Comparison of ENCODE assay signal across 8 cellular contexts in the genomic region with DNA sequence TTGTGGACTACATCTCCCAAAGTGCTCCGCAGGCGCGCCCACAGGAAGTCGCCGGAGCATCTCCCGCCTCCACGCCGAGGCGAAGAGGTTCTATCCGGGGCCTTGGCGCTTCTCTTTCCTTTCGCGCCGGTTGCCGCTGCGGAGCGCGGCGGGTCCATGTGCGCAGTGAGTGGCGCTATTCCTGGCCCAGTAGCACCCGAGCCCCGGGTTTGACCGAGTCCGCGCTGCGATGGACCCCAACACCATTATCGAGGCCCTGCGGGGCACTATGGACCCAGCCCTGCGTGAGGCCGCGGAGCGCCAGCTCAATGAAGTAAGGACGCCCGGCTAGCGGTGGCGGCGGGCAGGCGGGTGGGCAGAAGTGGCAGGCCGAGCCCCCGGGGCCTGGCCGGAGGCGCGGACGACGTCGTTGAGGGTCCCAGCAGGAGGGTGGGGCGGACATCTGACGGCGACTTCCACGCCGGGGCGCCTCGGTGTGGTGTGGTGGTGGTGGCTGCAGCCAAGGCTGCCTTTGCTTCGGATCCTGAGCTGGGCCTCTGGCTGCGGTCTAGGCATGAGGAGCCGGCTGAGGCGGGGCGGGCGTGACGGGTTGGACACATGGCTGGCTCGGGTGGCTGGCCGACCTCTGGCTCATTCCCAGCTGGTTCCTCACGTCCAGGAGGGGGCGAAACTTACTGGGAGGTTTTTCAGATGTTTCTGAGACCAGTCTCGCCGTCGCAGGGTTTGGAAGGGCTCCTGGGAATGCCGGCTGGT. TPM values are rescaled to one million over a fixed set of nuclear protein-coding genes. Genes with fewer than 3 reads are reported as not detected.
DNase-seq lines count a peak whose midpoint lies in the region; ATAC-seq, FAIRE-seq and TF ChIP-seq lines count a peak whose summit lies in the region.

IPO7 (plus strand) TSS at position 118 of the 753 bp plus-strand sequence; CDS start at position 230, 112 bp downstream.

- peak within 1 kb of the TSS; percentile 60 for H3K4me3 ChIP-seq in GM12875 (ENCODE audit: low read depth, low read length)
- peak within 1 kb of the TSS; percentile 97 for H3K4me3 ChIP-seq in left ventricle myocardium inferior
- peak within 1 kb of the TSS; percentile 96 for H3K4me3 ChIP-seq in psoas muscle

- DNase-seq in NCI-H1105 treated with DMSO at 0.1 percent for 48 hours (lab: John Stamatoyannopoulos, UW) (peak; percentile 89), amniotic epithelial cell (ENCODE audit: low read depth) (peak; percentile 90), left ventricle myocardium inferior (peak; percentile 90), psoas muscle (peak; percentile 92 to 95), urothelium cell line (ENCODE audit: low spot score) (peak; percentile 94)

- H3K36me3 ChIP-seq in left ventricle myocardium inferior (no peaks in the 10 kb centered on the region), psoas muscle (ENCODE audit: insufficient read depth in 1 of 2, low read depth in 1 of 2) (peaks cover 0 to 3% of the 10 kb centered on the region in 2 donors)

- H3K4me1 ChIP-seq in left ventricle myocardium inferior (peaks cover 57% of the 10 kb centered on the region), psoas muscle (peaks cover 22% of the 10 kb centered on the region)

- H3K27me3 ChIP-seq in left ventricle myocardium inferior (ENCODE audit: low read depth) (no peaks in the 10 kb centered on the region), psoas muscle (ENCODE audit: insufficient read depth in 3 of 3, low read length in 2 of 3) (no peaks in the 10 kb centered on the region)

- no peaks in the 10 kb centered on the region for H3K9me3 ChIP-seq in left ventricle myocardium inferior (replicated peaks)
- no peaks in the 10 kb centered on the region for H3K9me3 ChIP-seq in psoas muscle

- ATAC-seq in HG02678 (IDR thresholded peaks at IDR 0.05; ENCODE audit: unreplicated experiment) (peak; percentile 91), psoas muscle (peak; percentile 95 to 97 (median 96))

- no peak; the same call in 1 of the 2 replicates for TF ChIP-seq CTCF in GM12875 (IDR thresholded peaks at IDR 0.05; ENCODE audit: borderline replicate concordance, insufficient read depth, low read depth, low read length)
- peak; percentile 44 for TF ChIP-seq CTCF in left ventricle myocardium inferior (IDR thresholded peaks at IDR 0.05; ENCODE audit: borderline replicate concordance)
- TF ChIP-seq CTCF in psoas muscle (IDR thresholded peaks at IDR 0.05) = peak; percentile 33

- H3K27ac ChIP-seq in left ventricle myocardium inferior (replicated peaks) (peak within 1 kb of the TSS; percentile 97), psoas muscle (peak within 1 kb of the TSS; percentile 99)

- FAIRE-seq in urothelium cell line (lab: Jason Lieb, UNC) = no peak

- 0% methylated on average over 53 to 69 of the region's 69 CpGs for WGBS in psoas muscle, 3 donors

- intact Hi-C loops in T-helper 1 cell treated with Interleukin-12 subunit alpha and Interleukin-12 subunit beta and Interleukin-4 antibody, amounts not matched to agents 30 ng/mL and 1 ng/mL, for 36 hours (cut with micrococcal nuclease) = loop anchor here (1.0 to 10.0 kb wide), 13 partner anchors 20 to 1397 kb away; partner anchors contain the start of genes AKIP1, DENND5A, EIF3F and RPL27A
- intact Hi-C loops in left ventricle myocardium inferior (cut with micrococcal nuclease) (loop anchor here (10.0 kb wide), 1 partner anchor 70 kb away; the partner anchor contains the start of gene TMEM41B), psoas muscle (cut with DNase I) (loop anchor here in 1 of 2 donors (2.0 kb wide), 2 partner anchors 20 to 70 kb away; partner anchors contain the start of gene TMEM41B)

RNA-seq across cellular contexts. Expression of gene IPO7, which starts in this region (rescaled TPM):
- total RNA-seq in T-helper 1 cell treated with Interleukin-12 subunit alpha and Interleukin-12 subunit beta and Interleukin-4 antibody, amounts not matched to agents 30 ng/mL and 1 ng/mL, for 36 hours = 109 and 112 TPM in 2 replicates
- total RNA-seq in left ventricle myocardium inferior = 150 TPM
- total RNA-seq in psoas muscle = 100 to 1,000 TPM; 222 to 355 (median 261) TPM
- 100 to 1,000 TPM; 110 to 261 (median 247) TPM for polyA plus RNA-seq in psoas muscle

Comparison
In these comparisons a context has a peak if more than half of its experiments do, and no peak if none do; other contexts are left out.
1. Peak in every context shown above with its lines: DNase-seq, ATAC-seq, H3K4me3 ChIP-seq and H3K27ac ChIP-seq.